28 cellular contexts compared by ENCODE assay signal in the genomic region with DNA sequence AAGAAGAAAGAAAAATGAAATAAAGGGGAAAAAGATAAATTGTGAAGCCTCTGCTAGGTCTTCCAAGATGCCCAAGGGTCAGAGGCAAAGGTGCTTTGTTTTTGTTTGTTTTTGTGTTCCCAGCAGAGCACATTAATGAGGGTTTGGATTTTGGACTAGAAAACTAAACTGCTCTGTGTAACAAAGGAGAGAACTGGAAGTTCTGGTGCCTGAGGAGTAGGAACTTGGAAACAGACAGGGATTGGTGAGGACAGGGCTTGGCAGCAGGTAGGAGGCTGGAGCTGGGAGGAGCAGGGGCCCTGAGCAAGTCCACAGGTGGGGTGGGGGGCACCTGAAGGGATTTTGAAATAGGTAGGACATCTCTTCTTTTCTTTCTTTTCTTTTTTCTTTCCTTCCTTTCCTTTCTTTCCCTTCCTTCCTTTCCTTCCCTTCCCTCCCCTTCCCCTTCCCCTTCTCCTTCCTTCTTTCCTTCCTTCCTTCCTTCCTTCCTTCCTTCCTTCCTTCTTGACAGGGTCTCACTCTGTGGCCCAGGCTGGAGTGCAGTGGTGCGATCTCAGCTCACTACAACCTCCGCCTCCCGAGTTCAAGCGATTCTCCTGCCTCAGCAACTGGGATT. TPM values are rescaled to one million over a fixed set of nuclear protein-coding genes. Genes with fewer than 3 reads are reported as not detected.
DNase-seq lines count a peak whose midpoint lies in the region; ATAC-seq, FAIRE-seq and TF ChIP-seq lines count a peak whose summit lies in the region.
"Had no signal": no experiment of that assay in that cellular context is flagged by ENCODE, and none has a peak within 500 bp of the region (broad histone marks: within the 10 kb centered on the region; RNA-seq: fewer than 3 reads in every experiment).

No MANE protein-coding gene starts in this region.

- intact Hi-C loops in HepG2 (cut with micrococcal nuclease; ENCODE audit: unreplicated experiment), result no loop called here

- in situ Hi-C loops in HepG2 (cut with HindIII; ENCODE audit: extremely low pct_ligation_motif_present, low pct_unique_long_range_greater_than_20kb), result no loop called here

- no peak for FAIRE-seq in HepG2 (lab: Jason Lieb, UNC)
- FAIRE-seq: GM12878 had no signal

- 0 out of 2 replicates have a peak, but pooled peaks cover 3% of the 10 kb centered on the region for H3F3A ChIP-seq in GM23338 (replicated peaks; ENCODE audit: low read depth)
- H3F3A ChIP-seq in neural progenitor cell (ENCODE audit: low read depth), result peaks cover 34% of the 10 kb centered on the region

- TF ChIP-seq EP300 in HepG2 (IDR thresholded peaks at IDR 0.05; ENCODE audit: low read depth in 2 of 2, low read length in 2 of 2) (no peak), HepG2 (CRISPR knock-in tag; IDR thresholded peaks at IDR 0.05; ENCODE audit: borderline replicate concordance) (no peak)

- WGBS in HepG2 (ENCODE audit: low lambda C conversion rate), result 81% methylated on average over 4 of the region's 4 CpGs

- H3K4me2 ChIP-seq in GM23338 (no peak overlapping the region; the same call in 1 of the 2 replicates), HepG2 (ENCODE audit: low read depth, low read length) (no peak overlapping the region), neural progenitor cell (no peak overlapping the region)
- H3K4me2 ChIP-seq: PC-9 had no signal

- ATAC-seq in GM23338 (no peak), HepG2 (no peak)
- ATAC-seq: GM12878, HCT116, Right ventricle myocardium inferior had no signal

- no peak for TF ChIP-seq POLR2A in HepG2 (IDR thresholded peaks at IDR 0.05; ENCODE audit: insufficient read depth in 1 of 2, low read depth in 2 of 2, low read length in 2 of 2)

- DNase-seq in GM23338 (ENCODE audit: low spot score), result no peak
- no peak for DNase-seq in SK-N-MC (ENCODE audit: low read depth, low spot score)
- no peak for DNase-seq in HepG2 (ENCODE audit: low spot score)
- DNase-seq in neural progenitor cell (ENCODE audit: low spot score), result no peak
- DNase-seq in nephron progenitor cell, result no peak
- DNase-seq in stimulated activated CD4-positive, alpha-beta T cell treated with anti-CD3 and anti-CD28 coated beads, Interleukin-15, amount 100 ng/mL, for 24 hours, result no peak
- no peak for DNase-seq in NCI-H2227 treated with DMSO at 0.1 percent for 48 hours (lab: John Stamatoyannopoulos, UW)
- DNase-seq: CD8-positive, alpha-beta memory T cell; DMS 273 treated with DMSO at 0.1 percent for 48 hours; DMS79; EL; GDM1; GOT3; KBM-7; MV-4-11; NCI-H1105 treated with DMSO at 0.1 percent for 48 hours; NCI-H146; NCI-H1930; NCI-H2107; NCI-H446 treated with DMSO at 0.1 percent for 48 hours; NCI-H526; SJCRH30 had no signal

- peaks cover 29% of the 10 kb centered on the region for H3K4me1 ChIP-seq in GM23338 (ENCODE audit: insufficient read depth)
- H3K4me1 ChIP-seq in HepG2 (ENCODE audit: insufficient read depth, low read length), result 0 out of 2 replicates have a peak, but pooled peaks cover 6% of the 10 kb centered on the region
- H3K4me1 ChIP-seq in neural progenitor cell, result peaks cover 22% of the 10 kb centered on the region
- H3K4me1 ChIP-seq: SJCRH30 had no signal

- H3K9me3 Mint-ChIP-seq in GM23338 (no peaks in the 10 kb centered on the region), neural progenitor cell (no peaks in the 10 kb centered on the region), nephron progenitor cell (no peaks in the 10 kb centered on the region)
- H3K9me3 Mint-ChIP-seq: CD8-positive, alpha-beta memory T cell had no signal

- H3K27ac ChIP-seq in GM23338 (ENCODE audit: low read depth), result no peak overlapping the region
- 0 out of 2 replicates have a peak overlapping the region, but pooled peaks have one; percentile 48 for H3K27ac ChIP-seq in SK-N-MC
- H3K27ac ChIP-seq in HepG2 (ENCODE audit: extremely low read length, insufficient read depth, low read length), result no peak overlapping the region
- no peak overlapping the region for H3K27ac ChIP-seq in neural progenitor cell
- H3K27ac ChIP-seq: PC-9, SJCRH30 had no signal

- BruUV-seq in HepG2 (replicated peaks; lab: Mats Ljungman, UMichigan), result no TSS peak

- H3K27ac Mint-ChIP-seq in GM23338 (no peak overlapping the region), neural progenitor cell (no peak overlapping the region), nephron progenitor cell (no peak overlapping the region)
- H3K27ac Mint-ChIP-seq: B cell; CD14-positive monocyte; CD8-positive, alpha-beta memory T cell had no signal

- peaks cover 37% of the 10 kb centered on the region for H3K4me1 Mint-ChIP-seq in GM23338
- peaks cover 18% of the 10 kb centered on the region for H3K4me1 Mint-ChIP-seq in neural progenitor cell
- peaks cover 44% of the 10 kb centered on the region for H3K4me1 Mint-ChIP-seq in nephron progenitor cell
- H3K4me1 Mint-ChIP-seq: CD8-positive, alpha-beta memory T cell had no signal

- H3K9me2 ChIP-seq in GM23338 (ENCODE audit: insufficient read depth), result peaks cover 5% of the 10 kb centered on the region; the same call in 1 of the 2 replicates

- H3K79me2 ChIP-seq in GM23338 (replicated peaks; ENCODE audit: insufficient read depth), result no peaks in the 10 kb centered on the region
- no peaks in the 10 kb centered on the region for H3K79me2 ChIP-seq in HepG2 (ENCODE audit: insufficient read depth, low read length)
- no peaks in the 10 kb centered on the region for H3K79me2 ChIP-seq in neural progenitor cell (ENCODE audit: low read depth)

- no peak for TF ChIP-seq RAD21 in HepG2 (CRISPR knock-in tag; IDR thresholded peaks at IDR 0.05)

- TF ChIP-seq CTCF in GM23338 (conservative IDR thresholded peaks at IDR 0.05; ENCODE audit: low read depth in 2 of 2) (no peak), HepG2 (CRISPR knock-in tag; IDR thresholded peaks at IDR 0.05) (no peak), neural progenitor cell (IDR thresholded peaks at IDR 0.05) (no peak), nephron progenitor cell (IDR thresholded peaks at IDR 0.05) (no peak)

- no peaks in the 10 kb centered on the region for H3K36me3 ChIP-seq in GM23338 (ENCODE audit: insufficient read depth)
- H3K36me3 ChIP-seq in SK-N-MC (ENCODE audit: insufficient read depth, low read length), result no peaks in the 10 kb centered on the region
- H3K36me3 ChIP-seq in HepG2 (replicated peaks in 1 of 2; ENCODE audit: control insufficient read depth in 1 of 2, insufficient read depth in 2 of 2, low read length in 2 of 2), result no peaks in the 10 kb centered on the region
- no peaks in the 10 kb centered on the region for H3K36me3 ChIP-seq in neural progenitor cell
- H3K36me3 ChIP-seq: SJCRH30 had no signal

- H3K27me3 Mint-ChIP-seq in GM23338 (ENCODE audit: insufficient read depth, low read depth, poor library complexity) (peaks cover 10% of the 10 kb centered on the region), neural progenitor cell (ENCODE audit: insufficient read depth, low read depth) (peaks cover 3% of the 10 kb centered on the region), nephron progenitor cell (ENCODE audit: low read depth, poor library complexity) (peaks cover 4% of the 10 kb centered on the region)

- H3K27me3 ChIP-seq in GM23338 (ENCODE audit: insufficient read depth), result no peaks in the 10 kb centered on the region
- H3K27me3 ChIP-seq in HepG2 (ENCODE audit: control insufficient read depth in 1 of 2, insufficient read depth in 2 of 2, low read length in 2 of 2), result peaks cover 0 to 5% of the 10 kb centered on the region in 2 experiments; a peak in 2 of 5 replicates
- H3K27me3 ChIP-seq in neural progenitor cell, result no peaks in the 10 kb centered on the region
- H3K27me3 ChIP-seq: SJCRH30 had no signal

- H3K9me3 ChIP-seq in SK-N-MC (ENCODE audit: low read depth, low read length) (no peaks in the 10 kb centered on the region), HepG2 (ENCODE audit: low read length) (no peaks in the 10 kb centered on the region), neural progenitor cell (ENCODE audit: low read depth) (no peaks in the 10 kb centered on the region)
- H3K9me3 ChIP-seq: SJCRH30 had no signal

- H3K4me3 Mint-ChIP-seq in GM23338 (no peak overlapping the region), neural progenitor cell (no peak overlapping the region), nephron progenitor cell (no peak overlapping the region)
- H3K4me3 Mint-ChIP-seq: B cell; CD14-positive monocyte; CD8-positive, alpha-beta memory T cell had no signal

- CTCF ChIA-PET in HepG2 (lab: Yijun Ruan, JAX; ENCODE audit: low intra/inter-chr PET ratio, low total read pairs), result no interaction called here

- H3K4me3 ChIP-seq in GM23338 (no peak overlapping the region), SK-N-MC (no peak overlapping the region), HepG2 (replicated peaks in 1 of 3; ENCODE audit: insufficient read depth in 1 of 3, low read depth in 2 of 3, low read length in 3 of 3) (no peak overlapping the region), neural progenitor cell (no peak overlapping the region)
- H3K4me3 ChIP-seq: GM12878, PC-9, SJCRH30 had no signal

- POLR2A ChIA-PET in HepG2 (lab: Yijun Ruan, JAX), result no interaction called here

- H3K9ac ChIP-seq in SK-N-MC (ENCODE audit: insufficient read length) (no peak overlapping the region), HepG2 (ENCODE audit: insufficient read depth, low read depth, low read length) (no peak overlapping the region), neural progenitor cell (no peak overlapping the region)

- H2AFZ ChIP-seq in GM23338, result peak overlapping the region; percentile 87; the same call in 1 of the 2 replicates
- H2AFZ ChIP-seq in HepG2 (ENCODE audit: low read length), result no peak overlapping the region
- H2AFZ ChIP-seq in neural progenitor cell (replicated peaks), result peak overlapping the region; percentile 36
- H2AFZ ChIP-seq: PC-9 had no signal

- H4K20me1 ChIP-seq in GM23338 (replicated peaks; ENCODE audit: insufficient read depth) (no peaks in the 10 kb centered on the region), HepG2 (ENCODE audit: insufficient read depth, low read length) (no peaks in the 10 kb centered on the region), neural progenitor cell (ENCODE audit: low read depth) (no peaks in the 10 kb centered on the region)

- H3K36me3 Mint-ChIP-seq in GM23338 (ENCODE audit: low read depth) (no peaks in the 10 kb centered on the region), neural progenitor cell (no peaks in the 10 kb centered on the region), nephron progenitor cell (ENCODE audit: low read depth) (no peaks in the 10 kb centered on the region)
- H3K36me3 Mint-ChIP-seq: CD14-positive monocyte; CD8-positive, alpha-beta memory T cell had no signal

RNA-seq across cellular contexts. Expression of gene ABRACL, which starts 15.3 kb away (rescaled TPM):
- total RNA-seq in GM23338 (2014; rRNA removed; shearing (Covaris generic)), result 134 and 160 TPM in 2 replicates
- polyA plus RNA-seq in GM23338 (2016; fragmentation: Nextera tagmentation; extraction: Ambion mirVana), result 502 and 516 TPM in 2 replicates
- 5.4 and 7.6 TPM in 2 replicates for total RNA-seq in HepG2 (2016; rRNA removed; fragmentation: Illumina TruSeq; extraction: Trizol)
- total RNA-seq in HepG2 (2016; cell fraction: cytosol; rRNA removed; fragmentation: Illumina TruSeq; extraction: Trizol; ENCODE audit: low read depth), result 2.0 and 2.1 TPM in 2 replicates
- 5.5 and 7.4 TPM in 2 replicates for total RNA-seq in HepG2 (2016; cell fraction: insoluble cytoplasmic fraction; rRNA removed; fragmentation: Illumina TruSeq; extraction: Trizol)
- total RNA-seq in HepG2 (2016; cell fraction: membrane; rRNA removed; fragmentation: Illumina TruSeq; extraction: Trizol), result 2.3 and 3.2 TPM in 2 replicates
- 1.9 and 3.0 TPM in 2 replicates for total RNA-seq in HepG2 (2016; cell fraction: nucleus; rRNA removed; fragmentation: Illumina TruSeq; extraction: Trizol)
- polyA plus RNA-seq in HepG2 (2011; rRNA removed), result 0.82 and 1.4 TPM in 2 replicates
- polyA plus RNA-seq in HepG2 (2011; cell fraction: cytosol; rRNA removed), result 0.78 and 1.9 TPM in 2 replicates
- polyA plus RNA-seq in HepG2 (2011; cell fraction: nucleus; rRNA removed), result 0.29 and 0.42 TPM in 2 replicates
- polyA plus RNA-seq in HepG2 (2012), result 0.99 and 1.1 TPM in 2 replicates
- 2.0 and 3.1 TPM in 2 replicates for polyA plus RNA-seq in HepG2 (2016; cell fraction: cytosol; fragmentation: Illumina TruSeq; extraction: Trizol; ENCODE audit: low read depth)
- 9.1 and 11.4 TPM in 2 replicates for polyA plus RNA-seq in HepG2 (2016; cell fraction: insoluble cytoplasmic fraction; fragmentation: Illumina TruSeq; extraction: Trizol; ENCODE audit: low read depth)
- polyA plus RNA-seq in HepG2 (2016; cell fraction: membrane; fragmentation: Illumina TruSeq; extraction: Trizol; ENCODE audit: low read depth), result 3.2 and 4.1 TPM in 2 replicates
- polyA plus RNA-seq in HepG2 (2016; cell fraction: nucleus; fragmentation: Illumina TruSeq; extraction: Trizol; ENCODE audit: insufficient read depth, low read depth), result 2.5 and 4.0 TPM in 2 replicates
- 1.0 TPM in 1 of 2 replicates, not detected in the other for polyA minus RNA-seq in HepG2 (2011; rRNA and poly(A)+ RNA removed; ENCODE audit: low replicate concordance)
- polyA minus RNA-seq in HepG2 (2011; cell fraction: cytosol; rRNA and poly(A)+ RNA removed), result not detected in 2 replicates
- 0.77 TPM in 1 of 2 replicates, not detected in the other for polyA minus RNA-seq in HepG2 (2011; cell fraction: nucleus; rRNA and poly(A)+ RNA removed)
- 134 and 242 TPM in 2 replicates for total RNA-seq in neural progenitor cell (ENCODE audit: low replicate concordance)

RNA-seq across cellular contexts. Expression of gene REPS1, which starts 25.2 kb away (rescaled TPM):
- 60.0 and 65.7 TPM in 2 replicates for total RNA-seq in GM23338 (2014; rRNA removed; shearing (Covaris generic))
- polyA plus RNA-seq in GM23338 (2016; fragmentation: Nextera tagmentation; extraction: Ambion mirVana), result 41.1 and 46.0 TPM in 2 replicates
- total RNA-seq in HepG2 (2016; rRNA removed; fragmentation: Illumina TruSeq; extraction: Trizol), result 36.7 and 38.3 TPM in 2 replicates
- 45.7 and 61.3 TPM in 2 replicates for total RNA-seq in HepG2 (2016; cell fraction: cytosol; rRNA removed; fragmentation: Illumina TruSeq; extraction: Trizol; ENCODE audit: low read depth)
- 37.3 and 38.7 TPM in 2 replicates for total RNA-seq in HepG2 (2016; cell fraction: insoluble cytoplasmic fraction; rRNA removed; fragmentation: Illumina TruSeq; extraction: Trizol)
- 33.6 and 33.7 TPM in 2 replicates for total RNA-seq in HepG2 (2016; cell fraction: membrane; rRNA removed; fragmentation: Illumina TruSeq; extraction: Trizol)
- 34.9 and 38.2 TPM in 2 replicates for total RNA-seq in HepG2 (2016; cell fraction: nucleus; rRNA removed; fragmentation: Illumina TruSeq; extraction: Trizol)
- 35.2 and 36.4 TPM in 2 replicates for polyA plus RNA-seq in HepG2 (2011; rRNA removed)
- polyA plus RNA-seq in HepG2 (2011; cell fraction: cytosol; rRNA removed), result 21.6 and 24.9 TPM in 2 replicates
- 28.2 and 29.2 TPM in 2 replicates for polyA plus RNA-seq in HepG2 (2011; cell fraction: nucleus; rRNA removed)
- 26.4 and 35.4 TPM in 2 replicates for polyA plus RNA-seq in HepG2 (2012)
- polyA plus RNA-seq in HepG2 (2016; cell fraction: cytosol; fragmentation: Illumina TruSeq; extraction: Trizol; ENCODE audit: low read depth), result 7.0 and 8.2 TPM in 2 replicates
- polyA plus RNA-seq in HepG2 (2016; cell fraction: insoluble cytoplasmic fraction; fragmentation: Illumina TruSeq; extraction: Trizol; ENCODE audit: low read depth), result 42.5 and 47.8 TPM in 2 replicates
- polyA plus RNA-seq in HepG2 (2016; cell fraction: membrane; fragmentation: Illumina TruSeq; extraction: Trizol; ENCODE audit: low read depth), result 24.4 and 27.4 TPM in 2 replicates
- polyA plus RNA-seq in HepG2 (2016; cell fraction: nucleus; fragmentation: Illumina TruSeq; extraction: Trizol; ENCODE audit: insufficient read depth, low read depth), result 43.8 and 46.7 TPM in 2 replicates
- 30.4 and 52.2 TPM in 2 replicates for polyA minus RNA-seq in HepG2 (2011; rRNA and poly(A)+ RNA removed; ENCODE audit: low replicate concordance)
- polyA minus RNA-seq in HepG2 (2011; cell fraction: cytosol; rRNA and poly(A)+ RNA removed), result 23.2 and 35.8 TPM in 2 replicates
- 70.3 and 84.2 TPM in 2 replicates for polyA minus RNA-seq in HepG2 (2011; cell fraction: nucleus; rRNA and poly(A)+ RNA removed)
- total RNA-seq in neural progenitor cell (ENCODE audit: low replicate concordance), result 86.1 and 97.5 TPM in 2 replicates

Comparison
In these comparisons a context has a peak if more than half of its experiments do, and no peak if none do; other contexts are left out.
1. RNA of gene ABRACL, which starts 15.3 kb away (total RNA-seq): 134 to 242 TPM in neural progenitor cell and 134 to 160 TPM in GM23338; 1.9 to 7.6 TPM in HepG2; every median in the first group is over 10 times any median in the second.